ENCODE assay signal across 8 cellular contexts in the genomic region with DNA sequence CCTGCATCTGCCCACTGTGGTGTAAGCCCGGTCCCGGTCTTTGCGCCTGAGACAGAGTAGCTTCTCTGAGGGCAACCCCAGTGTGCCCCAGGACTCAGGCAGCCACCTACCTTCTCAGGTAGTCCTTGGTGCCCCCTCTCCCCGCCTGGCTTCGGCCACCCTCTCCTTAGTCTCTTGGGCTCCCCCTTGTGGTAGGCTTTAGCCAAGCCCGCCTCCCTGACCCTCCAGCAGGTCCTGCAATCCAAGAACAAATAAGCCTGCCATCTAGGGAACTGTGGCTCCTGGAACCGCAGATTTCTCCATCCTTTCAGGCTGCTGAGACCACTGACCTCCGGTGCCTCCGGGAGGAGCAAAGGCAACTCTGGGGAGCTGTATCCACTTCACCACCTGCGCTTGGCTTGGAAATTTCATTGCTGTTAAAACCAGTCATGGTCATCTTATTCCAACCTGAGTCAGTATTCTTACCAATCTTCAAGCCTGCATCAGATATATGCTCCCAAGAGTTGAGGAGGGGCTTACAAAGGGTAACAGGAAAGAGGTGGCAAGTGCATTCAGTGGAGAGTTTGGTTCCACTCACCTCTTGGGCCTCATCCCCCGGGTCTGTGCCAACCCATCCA.
DNase-seq lines count a peak whose midpoint lies in the region; ATAC-seq lines count a peak whose summit lies in the region.

No MANE protein-coding gene starts in this region.

- DNase-seq in COLO829 (ENCODE audit: low spot score) = peak; percentile 56
- peak; percentile 35 for DNase-seq in NCI-H510A (lab: John Stamatoyannopoulos, UW)
- peak; percentile 16 for DNase-seq in activated CD8-positive, alpha-beta memory T cell treated with anti-CD3 and anti-CD28 coated beads, Interleukin-2, amount 50 U/mL, for 4 hours
- peak; percentile 43 for DNase-seq in fibroblast of the conjunctiva (ENCODE audit: low read depth)
- DNase-seq in non-pigmented ciliary epithelial cell (ENCODE audit: low read depth) = peak; percentile 27
- no peak for DNase-seq in cerebellar nuclear complex (lab: John Stamatoyannopoulos, UW)

- ATAC-seq in GM19328 (IDR thresholded peaks at IDR 0.05; ENCODE audit: unreplicated experiment) (peak; percentile 84), HG03354 (IDR thresholded peaks at IDR 0.05; ENCODE audit: poor library complexity, severe bottlenecking, unreplicated experiment) (peak; percentile 96)

Comparison
In these comparisons a context has a peak if more than half of its experiments do, and no peak if none do; other contexts are left out.
1. DNase-seq: peak in COLO829 (single experiment), NCI-H510A (single experiment), activated CD8-positive, alpha-beta memory T cell treated with anti-CD3 and anti-CD28 coated beads, Interleukin-2, amount 50 U/mL, for 4 hours (single experiment), fibroblast of the conjunctiva (single experiment) and non-pigmented ciliary epithelial cell (single experiment); none in cerebellar nuclear complex (0 of 2).